In genomic region chr22:40605676-40606250, GRCh38 we compare ENCODE assay signal across 18 cellular contexts. TPM values are rescaled to one million over a fixed set of nuclear protein-coding genes. Genes with fewer than 3 reads are reported as not detected.
A peak's percentile ranks its signal among the peaks of the same experiment; 100 is the strongest.
DNase-seq lines count a peak whose midpoint lies in the region; ATAC-seq and TF ChIP-seq lines count a peak whose summit lies in the region.
"Had no signal": no experiment of that assay in that cellular context is flagged by ENCODE, and none has a peak within 500 bp of the region (broad histone marks: within the 10 kb centered on the region; RNA-seq: fewer than 3 reads in every experiment).

No MANE protein-coding gene starts in this region.

- no peaks in the 10 kb centered on the region for H3K9me3 Mint-ChIP-seq in activated CD4-positive, alpha-beta T cell treated with anti-CD3 and anti-CD28 coated beads, Interleukin-2, amount 10 ng/mL, durations not matched to agents 7 days and 5 days
- H3K9me3 Mint-ChIP-seq: activated T-cell treated with anti-CD3 and anti-CD28 coated beads, Interleukin-2, amount 50 U/mL, for 4 hours; CD8-positive, alpha-beta memory T cell; neural progenitor cell had no signal

- H3K27ac ChIP-seq in SK-N-MC (peak overlapping the region; percentile 71), parathyroid adenoma (no peak overlapping the region)
- H3K27ac ChIP-seq: brain microvascular endothelial cell, left lung, neural progenitor cell had no signal

- no peak overlapping the region for H3K27ac Mint-ChIP-seq in activated CD4-positive, alpha-beta T cell treated with anti-CD3 and anti-CD28 coated beads, Interleukin-2, amount 10 ng/mL, durations not matched to agents 7 days and 5 days
- H3K27ac Mint-ChIP-seq: activated CD4-positive, alpha-beta T cell treated with anti-CD3 and anti-CD28 coated beads for 36 hours had no signal

- no peak for TF ChIP-seq CTCF in parathyroid adenoma (IDR thresholded peaks at IDR 0.05)

- H3K9me3 ChIP-seq in SK-N-MC (ENCODE audit: low read depth, low read length) = no peaks in the 10 kb centered on the region
- no peaks in the 10 kb centered on the region for H3K9me3 ChIP-seq in parathyroid adenoma (ENCODE audit: control insufficient read depth, low read length)
- H3K9me3 ChIP-seq: heart left ventricle, left lung had no signal

- H3K79me2 ChIP-seq in parathyroid adenoma = no peaks in the 10 kb centered on the region

- H3K4me1 Mint-ChIP-seq in activated CD4-positive, alpha-beta T cell treated with anti-CD3 and anti-CD28 coated beads, Interleukin-2, amount 10 ng/mL, durations not matched to agents 7 days and 5 days = peaks cover 29% of the 10 kb centered on the region

- H3K4me3 ChIP-seq in SK-N-MC (no peak overlapping the region; the same call in 1 of the 2 replicates), parathyroid adenoma (ENCODE audit: low read depth, low read length) (no peak overlapping the region)
- H3K4me3 ChIP-seq: heart left ventricle, left lung, neural progenitor cell had no signal

- ATAC-seq in HG02588 (IDR thresholded peaks at IDR 0.05; ENCODE audit: unreplicated experiment) = no peak
- ATAC-seq: activated CD4-positive, alpha-beta T cell treated with anti-CD3 and anti-CD28 coated beads for 36 hours; activated T-cell treated with anti-CD3 and anti-CD28 coated beads, Interleukin-2, amount 50 U/mL, for 4 hours; heart left ventricle; left lung had no signal

- H3K36me3 Mint-ChIP-seq in activated CD4-positive, alpha-beta T cell treated with anti-CD3 and anti-CD28 coated beads, Interleukin-2, amount 10 ng/mL, durations not matched to agents 7 days and 5 days (ENCODE audit: low read depth) = peaks cover 2% of the 10 kb centered on the region

- no peak overlapping the region for H3K4me3 Mint-ChIP-seq in activated CD4-positive, alpha-beta T cell treated with anti-CD3 and anti-CD28 coated beads, Interleukin-2, amount 10 ng/mL, durations not matched to agents 7 days and 5 days
- H3K4me3 Mint-ChIP-seq: activated CD4-positive, alpha-beta T cell treated with anti-CD3 and anti-CD28 coated beads for 36 hours; activated T-cell treated with anti-CD3 and anti-CD28 coated beads, Interleukin-2, amount 50 U/mL, for 4 hours; neural progenitor cell had no signal

- H3K9ac ChIP-seq in SK-N-MC (ENCODE audit: insufficient read length) = peak overlapping the region; percentile 20
- no peak overlapping the region for H3K9ac ChIP-seq in parathyroid adenoma
- H3K9ac ChIP-seq: neural progenitor cell had no signal

- H3K27me3 Mint-ChIP-seq in activated CD4-positive, alpha-beta T cell treated with anti-CD3 and anti-CD28 coated beads, Interleukin-2, amount 10 ng/mL, durations not matched to agents 7 days and 5 days = no peaks in the 10 kb centered on the region
- H3K27me3 Mint-ChIP-seq: activated CD4-positive, alpha-beta T cell treated with anti-CD3 and anti-CD28 coated beads for 36 hours; CD8-positive, alpha-beta memory T cell had no signal

- peak overlapping the region; percentile 30 for H3K4me2 ChIP-seq in parathyroid adenoma (ENCODE audit: low read length)
- H3K4me2 ChIP-seq: neural progenitor cell had no signal

- POLR2A ChIA-PET in activated CD4-positive, alpha-beta T cell treated with anti-CD3 and anti-CD28 coated beads, Interleukin-2, amount 10 ng/mL, durations not matched to agents 7 days and 5 days (lab: Charles Lee) = no interaction called here

- H3K36me3 ChIP-seq in SK-N-MC (ENCODE audit: insufficient read depth, low read length) (no peaks in the 10 kb centered on the region), parathyroid adenoma (ENCODE audit: control insufficient read depth, insufficient read depth, low read length) (no peaks in the 10 kb centered on the region)
- H3K36me3 ChIP-seq: brain microvascular endothelial cell, heart left ventricle, left lung, neural progenitor cell had no signal

- DNase-seq in GM03348 (ENCODE audit: low spot score) = peak; percentile 53
- no peak for DNase-seq in SK-N-MC (ENCODE audit: low read depth, low spot score)
- peak; percentile 54 for DNase-seq in fibroblast of gingiva (ENCODE audit: low read depth)
- no peak for DNase-seq in SIG-M5 (lab: John Stamatoyannopoulos, UW)
- DNase-seq in activated CD4-positive, alpha-beta T cell treated with anti-CD3 and anti-CD28 coated beads, Interleukin-2, amount 10 ng/mL, durations not matched to agents 7 days and 5 days = no peak
- no peak for DNase-seq in NAMALWA (ENCODE audit: low spot score)
- DNase-seq: activated CD4-positive, alpha-beta T cell treated with anti-CD3 and anti-CD28 coated beads for 36 hours; activated T-cell treated with anti-CD3 and anti-CD28 coated beads, Interleukin-2, amount 50 U/mL, for 4 hours; brain microvascular endothelial cell; CD8-positive, alpha-beta memory T cell; heart left ventricle; left lung; MV-4-11; NCI-H2171 treated with DMSO at 0.1 percent for 48 hours; SW 1271 had no signal

- CTCF ChIA-PET in activated CD4-positive, alpha-beta T cell treated with anti-CD3 and anti-CD28 coated beads, Interleukin-2, amount 10 ng/mL, durations not matched to agents 7 days and 5 days (lab: Charles Lee) = interaction anchor here (0.7 to 1.1 kb wide), 2 partner anchors 12 to 66 kb away, joined by 3 to 4 read pairs; no protein-coding TSS in a partner anchor

- peaks cover 15% of the 10 kb centered on the region for H3K4me1 ChIP-seq in parathyroid adenoma

- H3K27me3 ChIP-seq in parathyroid adenoma (ENCODE audit: control insufficient read depth, insufficient read depth, low read length) = no peaks in the 10 kb centered on the region
- H3K27me3 ChIP-seq: brain microvascular endothelial cell, heart left ventricle, left lung, neural progenitor cell had no signal

- H2AFZ ChIP-seq in parathyroid adenoma = no peak overlapping the region
- H2AFZ ChIP-seq: neural progenitor cell had no signal

RNA-seq across cellular contexts. Expression of gene MRTFA, which starts 30.8 kb away (rescaled TPM):
- 10 to 100 TPM; 61.9 to 71.1 TPM for total RNA-seq in activated CD4-positive, alpha-beta T cell treated with anti-CD3 and anti-CD28 coated beads, Interleukin-2, amount 10 ng/mL, durations not matched to agents 7 days and 5 days

Comparison
In these comparisons a context has a peak if more than half of its experiments do, and no peak if none do; other contexts are left out.
1. DNase-seq: peak in GM03348 (single experiment) and fibroblast of gingiva (single experiment); none in SK-N-MC (single experiment), SIG-M5 (single experiment), activated CD4-positive, alpha-beta T cell treated with anti-CD3 and anti-CD28 coated beads, Interleukin-2, amount 10 ng/mL, durations not matched to agents 7 days and 5 days (single experiment) and NAMALWA (single experiment).